ENCODE assay signal across 25 cellular contexts in the genomic region with DNA sequence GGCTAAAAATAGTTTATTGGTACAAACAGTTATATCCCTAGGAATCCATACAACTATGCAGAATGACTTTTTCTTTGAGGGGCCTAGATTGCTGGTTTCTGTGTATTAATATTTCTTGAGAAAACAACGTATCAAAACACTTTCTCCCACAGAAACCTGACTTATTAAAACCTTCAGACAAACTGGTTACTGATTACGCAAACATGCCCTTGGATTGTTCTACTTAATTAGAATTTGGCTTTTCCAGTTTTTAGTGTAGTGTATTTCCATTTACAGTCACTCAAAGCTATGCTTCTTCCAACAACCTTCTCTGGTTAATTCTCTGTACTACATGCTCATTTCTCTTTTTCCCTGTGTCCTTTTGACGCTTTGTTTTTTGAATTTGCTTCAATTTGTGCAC. TPM values are rescaled to one million over a fixed set of nuclear protein-coding genes. Genes with fewer than 3 reads are reported as not detected.
DNase-seq lines count a peak whose midpoint lies in the region; ATAC-seq and TF ChIP-seq lines count a peak whose summit lies in the region.
"Had no signal": no experiment of that assay in that cellular context is flagged by ENCODE, and none has a peak within 500 bp of the region (broad histone marks: within the 10 kb centered on the region; RNA-seq: fewer than 3 reads in every experiment).

No MANE protein-coding gene starts in this region.

- H2BK20ac ChIP-seq in H9 (ENCODE audit: low read depth, low read length, poor library complexity, severe bottlenecking) (no peak overlapping the region), IMR-90 (ENCODE audit: low read depth, low read length) (no peak overlapping the region)

- H3K56ac ChIP-seq in H9 (ENCODE audit: insufficient read length, low read depth, low read length) (no peak overlapping the region), IMR-90 (ENCODE audit: extremely low read depth, insufficient read depth, low read length) (no peak overlapping the region)

- H2AK9ac ChIP-seq in IMR-90 (replicated peaks; ENCODE audit: low read depth, low read length, poor library complexity), result no peak overlapping the region

- peak overlapping the region in 2 of 3 experiments; percentile 35 to 47; a peak in 4 of 7 replicates for H3K27ac Mint-ChIP-seq in H9
- H3K27ac Mint-ChIP-seq in progenitor cell of endocrine pancreas, result peak overlapping the region; percentile 41
- H3K27ac Mint-ChIP-seq: activated naive CD8-positive, alpha-beta T cell treated with anti-CD3 and anti-CD28 coated beads for 36 hours; activated T-cell treated with anti-CD3 and anti-CD28 coated beads, Interleukin-2, amount 50 U/mL, for 72 hours; CD4-positive, alpha-beta T cell; T-helper 1 cell treated with Interleukin-12 subunit alpha and Interleukin-12 subunit beta and Interleukin-4 antibody, amounts not matched to agents 30 μg/mL and 1 μg/mL, for 36 hours; type B pancreatic cell had no signal

- no TSS peak for BruUV-seq in IMR-90 (replicated peaks; lab: Mats Ljungman, UMichigan)

- H3K79me2 ChIP-seq in H9 (ENCODE audit: insufficient read depth, low read length), result peaks cover 6% of the 10 kb centered on the region

- no peak overlapping the region for H3K14ac ChIP-seq in H9 (ENCODE audit: insufficient read depth, low read length)
- H3K14ac ChIP-seq in IMR-90 (replicated peaks; ENCODE audit: low read depth, low read length), result no peak overlapping the region

- dilution Hi-C loops in IMR-90 (cut with HindIII; ENCODE audit: low sequenced_read_pairs, unreplicated experiment), result no loop called here

- no peak overlapping the region for H3K4ac ChIP-seq in H9 (ENCODE audit: low read depth, low read length)
- no peak overlapping the region for H3K4ac ChIP-seq in IMR-90 (ENCODE audit: low read depth, low read length)

- no peaks in the 10 kb centered on the region for H3K27me3 Mint-ChIP-seq in H9 (ENCODE audit: low read depth)
- H3K27me3 Mint-ChIP-seq in progenitor cell of endocrine pancreas, result no peaks in the 10 kb centered on the region
- H3K27me3 Mint-ChIP-seq: activated CD4-positive, alpha-beta T cell treated with anti-CD3 and anti-CD28 coated beads, Interleukin-2, amount 10 ng/mL, durations not matched to agents 7 days and 5 days; activated naive CD8-positive, alpha-beta T cell treated with anti-CD3 and anti-CD28 coated beads for 36 hours; CD4-positive, alpha-beta T cell; naive B cell; type B pancreatic cell had no signal

- TF ChIP-seq CTCF in H9 (conservative IDR thresholded peaks at IDR 0.05), result no peak
- no peak for TF ChIP-seq CTCF in IMR-90 (conservative IDR thresholded peaks at IDR 0.05; ENCODE audit: low read depth, low read length)
- TF ChIP-seq CTCF in progenitor cell of endocrine pancreas (IDR thresholded peaks at IDR 0.05; ENCODE audit: unreplicated experiment), result no peak
- TF ChIP-seq CTCF in sigmoid colon (IDR thresholded peaks at IDR 0.05), result no peak

- H3K9me3 ChIP-seq in H9 (ENCODE audit: control insufficient read depth, low read depth, low read length), result no peaks in the 10 kb centered on the region
- no peaks in the 10 kb centered on the region for H3K9me3 ChIP-seq in IMR-90 (ENCODE audit: control insufficient read depth, insufficient read depth, low read length)
- H3K9me3 ChIP-seq in sigmoid colon, result no peaks in the 10 kb centered on the region
- H3K9me3 ChIP-seq: heart left ventricle had no signal

- H3K4me3 ChIP-seq in IMR-90 (ENCODE audit: insufficient read depth, low read depth, low read length) (no peak overlapping the region), sigmoid colon (no peak overlapping the region)
- H3K4me3 ChIP-seq: dorsolateral prefrontal cortex, heart left ventricle had no signal

- no peak overlapping the region for H3K4me3 Mint-ChIP-seq in H9
- H3K4me3 Mint-ChIP-seq in progenitor cell of endocrine pancreas (ENCODE audit: low read depth), result no peak overlapping the region
- H3K4me3 Mint-ChIP-seq: activated CD4-positive, alpha-beta T cell treated with anti-CD3 and anti-CD28 coated beads, Interleukin-2, amount 10 ng/mL, durations not matched to agents 7 days and 5 days; activated naive CD8-positive, alpha-beta T cell treated with anti-CD3 and anti-CD28 coated beads for 36 hours; activated T-cell treated with anti-CD3 and anti-CD28 coated beads, Interleukin-2, amount 50 U/mL, for 72 hours; CD4-positive, alpha-beta T cell; naive B cell; T-helper 1 cell treated with Interleukin-12 subunit alpha and Interleukin-12 subunit beta and Interleukin-4 antibody, amounts not matched to agents 30 μg/mL and 1 μg/mL, for 36 hours; type B pancreatic cell had no signal

- POLR2A ChIA-PET in IMR-90 (lab: Charles Lee; ENCODE audit: unreplicated experiment), result no interaction called here

- no peaks in the 10 kb centered on the region for H3K27me3 ChIP-seq in H9 (ENCODE audit: insufficient read depth, low read length)
- no peaks in the 10 kb centered on the region for H3K27me3 ChIP-seq in IMR-90 (ENCODE audit: control insufficient read depth, insufficient read depth, low read length)
- no peaks in the 10 kb centered on the region for H3K27me3 ChIP-seq in sigmoid colon
- H3K27me3 ChIP-seq: dorsolateral prefrontal cortex, heart left ventricle had no signal

- H3K27ac ChIP-seq in H9 (ENCODE audit: insufficient read length, low read depth, low read length), result no peak overlapping the region
- H3K27ac ChIP-seq in IMR-90 (ENCODE audit: insufficient read depth, low read length), result no peak overlapping the region
- no peak overlapping the region for H3K27ac ChIP-seq in sigmoid colon
- H3K27ac ChIP-seq: heart left ventricle had no signal

- intact Hi-C loops in IMR-90 (cut with micrococcal nuclease), result loop anchor here (10.0 kb wide), 1 partner anchor 59 kb away; no protein-coding TSS in a partner anchor
- intact Hi-C loops in sigmoid colon (cut with DNase I), result no loop called here

- H3K9me3 Mint-ChIP-seq in H9, result no peaks in the 10 kb centered on the region
- H3K9me3 Mint-ChIP-seq in progenitor cell of endocrine pancreas (ENCODE audit: low read depth), result no peaks in the 10 kb centered on the region
- H3K9me3 Mint-ChIP-seq: activated CD4-positive, alpha-beta T cell treated with anti-CD3 and anti-CD28 coated beads, Interleukin-2, amount 10 ng/mL, durations not matched to agents 7 days and 5 days; activated naive CD8-positive, alpha-beta T cell treated with anti-CD3 and anti-CD28 coated beads for 36 hours; activated T-cell treated with anti-CD3 and anti-CD28 coated beads, Interleukin-2, amount 50 U/mL, for 72 hours; CD4-positive, alpha-beta T cell; naive B cell; T-helper 1 cell treated with Interleukin-12 subunit alpha and Interleukin-12 subunit beta and Interleukin-4 antibody, amounts not matched to agents 30 μg/mL and 1 μg/mL, for 36 hours; type B pancreatic cell had no signal

- TF ChIP-seq POLR2A in IMR-90 (IDR thresholded peaks at IDR 0.05; ENCODE audit: low read depth, low read length) (no peak), sigmoid colon (IDR thresholded peaks at IDR 0.05) (no peak)

- H2BK15ac ChIP-seq in H9 (ENCODE audit: low read depth, low read length) (no peak overlapping the region), IMR-90 (ENCODE audit: low read depth, low read length) (no peak overlapping the region)

- H2AK5ac ChIP-seq in H9 (ENCODE audit: insufficient read length, low read length) (no peak overlapping the region), IMR-90 (ENCODE audit: low read depth, low read length) (no peak overlapping the region)

- TF ChIP-seq RAD21 in IMR-90 (IDR thresholded peaks at IDR 0.05; ENCODE audit: low read length), result no peak

- in situ Hi-C loops in IMR-90 (cut with MboI; ENCODE audit: low sequenced_read_pairs), result loop anchor here (25.0 kb wide), 1 partner anchor 222 kb away; the partner anchor contains the start of gene RAB31

- no peak overlapping the region for H3K9ac ChIP-seq in H9 (ENCODE audit: extremely low read depth, insufficient read length, low read length)
- no peak overlapping the region for H3K9ac ChIP-seq in IMR-90 (ENCODE audit: low read depth, low read length)

- H3K4me1 ChIP-seq in H9 (ENCODE audit: insufficient read depth, low read length), result no peaks in the 10 kb centered on the region; the same call in 1 of the 2 replicates
- H3K4me1 ChIP-seq in IMR-90 (ENCODE audit: control insufficient read depth, insufficient read depth, low read length), result 0 out of 2 replicates have a peak, but pooled peaks cover 2% of the 10 kb centered on the region
- peaks cover 0 to 43% (median 42%) of the 10 kb centered on the region in 4 donors for H3K4me1 ChIP-seq in sigmoid colon

- peaks cover 14% of the 10 kb centered on the region for H3K79me1 ChIP-seq in H9 (ENCODE audit: insufficient read depth, low read depth, low read length, poor library complexity, severe bottlenecking)
- H3K79me1 ChIP-seq in IMR-90 (ENCODE audit: low read depth in 1 of 2, low read length in 2 of 2), result peaks cover 19 to 55% of the 10 kb centered on the region in 2 experiments

- H2BK12ac ChIP-seq in H9 (ENCODE audit: insufficient read length, low read depth, low read length), result no peak overlapping the region

- CTCF ChIA-PET in IMR-90 (lab: Yijun Ruan, JAX), result no interaction called here

- peaks cover 13% of the 10 kb centered on the region for H3K9me1 ChIP-seq in IMR-90 (ENCODE audit: insufficient read depth, low read length)

- no peak for TF ChIP-seq EP300 in sigmoid colon (IDR thresholded peaks at IDR 0.05)

- H3K36me3 Mint-ChIP-seq in H9 (ENCODE audit: insufficient read depth in 1 of 3, low read depth in 3 of 3) (peaks cover 8 to 55% (median 29%) of the 10 kb centered on the region in 3 experiments; a peak in 6 of 7 replicates), progenitor cell of endocrine pancreas (ENCODE audit: insufficient read depth) (peaks cover 14% of the 10 kb centered on the region)

- no peak overlapping the region for H3T11ph ChIP-seq in H9 (ENCODE audit: low read length)

- H3K36me3 ChIP-seq in IMR-90 (ENCODE audit: control insufficient read depth, insufficient read depth, low read length) (peaks cover 19% of the 10 kb centered on the region), sigmoid colon (peaks cover 4 to 60% (median 13%) of the 10 kb centered on the region in 4 donors)

- H4K91ac ChIP-seq in H9 (ENCODE audit: insufficient read length, low read depth, low read length) (no peak overlapping the region), IMR-90 (ENCODE audit: insufficient read depth, low read depth, low read length) (no peak overlapping the region)

- H2BK5ac ChIP-seq in H9 (ENCODE audit: insufficient read length, low read length) (no peak overlapping the region), IMR-90 (ENCODE audit: low read depth, low read length, poor library complexity, severe bottlenecking) (no peak overlapping the region)

- H3K23me2 ChIP-seq in H9 (ENCODE audit: insufficient read length, low read depth, low read length, poor library complexity, severe bottlenecking), result no peaks in the 10 kb centered on the region

- DNase-seq in H9, result no peak
- DNase-seq in IMR-90, result no peak
- no peak for DNase-seq in progenitor cell of endocrine pancreas (ENCODE audit: low spot score, unreplicated experiment)
- DNase-seq in sigmoid colon, result no peak
- DNase-seq in MV-4-11 (lab: John Stamatoyannopoulos, UW), result no peak
- DNase-seq in NCI-H1092 treated with DMSO at 0.1 percent for 48 hours (lab: John Stamatoyannopoulos, UW), result no peak
- DNase-seq: activated CD4-positive, alpha-beta T cell treated with anti-CD3 and anti-CD28 coated beads, Interleukin-2, amount 10 ng/mL, durations not matched to agents 7 days and 5 days; activated naive CD8-positive, alpha-beta T cell treated with anti-CD3 and anti-CD28 coated beads for 36 hours; activated T-cell treated with anti-CD3 and anti-CD28 coated beads, Interleukin-2, amount 50 U/mL, for 72 hours; CD4-positive, alpha-beta T cell; dorsolateral prefrontal cortex; heart left ventricle; KBM-7; mesendoderm; MM.1S; naive B cell; NCI-H2171; NCI-H524 treated with DMSO at 0.1 percent for 48 hours; stimulated activated CD8-positive, alpha-beta memory T cell treated with anti-CD3 and anti-CD28 coated beads, Interleukin-4, amount 100 ng/mL, for 48 hours had no signal

- H2AFZ ChIP-seq in H9 (ENCODE audit: low read length) (no peak overlapping the region), IMR-90 (replicated peaks; ENCODE audit: low read length, poor library complexity) (no peak overlapping the region)

- H4K5ac ChIP-seq in H9 (ENCODE audit: insufficient read length, low read depth, low read length), result no peak overlapping the region
- H4K5ac ChIP-seq in IMR-90 (ENCODE audit: low read depth, low read length), result no peak overlapping the region

- no peak overlapping the region for H3K4me2 ChIP-seq in H9 (ENCODE audit: insufficient read depth, insufficient read length, low read length)
- H3K4me2 ChIP-seq in IMR-90 (ENCODE audit: low read depth, low read length), result no peak overlapping the region

- no peak overlapping the region for H4K8ac ChIP-seq in H9 (replicated peaks; ENCODE audit: insufficient read length, low read depth, low read length)
- H4K8ac ChIP-seq in IMR-90 (ENCODE audit: low read depth in 2 of 2, low read length in 2 of 2), result no peak overlapping the region

- no peak overlapping the region for H3K23ac ChIP-seq in H9 (ENCODE audit: insufficient read length, low read depth, low read length)
- H3K23ac ChIP-seq in IMR-90 (ENCODE audit: low read depth, low read length), result no peak overlapping the region

- ATAC-seq in IMR-90 (ENCODE audit: low read depth), result no peak
- peak; percentile 34 for ATAC-seq in esophagus mucosa
- ATAC-seq in HG02798 (IDR thresholded peaks at IDR 0.05; ENCODE audit: poor library complexity, unreplicated experiment), result no peak
- ATAC-seq: activated T-cell treated with anti-CD3 and anti-CD28 coated beads, Interleukin-2, amount 50 U/mL, for 72 hours; heart left ventricle; sciatic nerve had no signal

- H3K4me1 Mint-ChIP-seq in H9 (peaks cover 7 to 18% of the 10 kb centered on the region in 2 experiments), progenitor cell of endocrine pancreas (ENCODE audit: low read depth) (peaks cover 8% of the 10 kb centered on the region)

- H2BK120ac ChIP-seq in H9 (ENCODE audit: low read depth, low read length, poor library complexity, severe bottlenecking), result no peak overlapping the region
- H2BK120ac ChIP-seq in IMR-90 (ENCODE audit: low read depth, low read length), result no peak overlapping the region

- H3K18ac ChIP-seq in H9 (ENCODE audit: insufficient read length, low read depth, low read length) (no peak overlapping the region), IMR-90 (ENCODE audit: low read depth, low read length) (no peak overlapping the region)

- WGBS in H9 (ENCODE audit: extremely low coverage, insufficient read length, low lambda C conversion rate), result no CpG with 5 or more reads among the region's 3 CpGs
- no CpG with 5 or more reads among the region's 3 CpGs for WGBS in IMR-90 (ENCODE audit: extremely low coverage in 2 of 2, insufficient read length in 1 of 2), 2 experiments
- 95 to 98% methylated on average over 3 of the region's 3 CpGs for whole genome bisulfite sequencing in sigmoid colon, 2 donors

- H4K20me1 ChIP-seq in H9 (ENCODE audit: control insufficient read depth, insufficient read depth, insufficient read length) (no peaks in the 10 kb centered on the region), IMR-90 (ENCODE audit: insufficient read depth, low read length) (peaks cover 66% of the 10 kb centered on the region)

RNA-seq across cellular contexts. Expression of gene VAPA, which starts 20.0 kb away (rescaled TPM):
- total RNA-seq in H9 (2021) (126 and 141 TPM in 2 replicates), IMR-90 (2012; rRNA removed) (206 and 273 TPM in 2 replicates), esophagus mucosa (232 TPM), progenitor cell of endocrine pancreas (115 and 125 TPM in 2 replicates), sigmoid colon (100 to 1,000 TPM; 252 to 336 (median 291) TPM)
- polyA plus RNA-seq in IMR-90 (2012; rRNA removed) (164 and 199 TPM in 2 replicates), sigmoid colon (100 to 1,000 TPM; 181 to 297 (median 233) TPM)
- polyA plus RNA-seq in IMR-90 (2012; cell fraction: cytosol; rRNA removed), result 55.4 and 67.0 TPM in 2 replicates
- polyA plus RNA-seq in IMR-90 (2012; cell fraction: nucleus; rRNA removed; ENCODE audit: low replicate concordance), result 23.9 and 81.0 TPM in 2 replicates

RNA-seq across cellular contexts. Expression of gene TXNDC2, which starts 48.1 kb away (rescaled TPM):
- 0.28 TPM in 1 of 2 replicates, not detected in the other for total RNA-seq in H9 (2021)
- under 0.01 and 0.18 TPM in 2 replicates for total RNA-seq in IMR-90 (2012; rRNA removed)
- 0.16 TPM in 1 of 2 replicates, not detected in the other for polyA plus RNA-seq in IMR-90 (2012; rRNA removed)
- polyA plus RNA-seq in IMR-90 (2012; cell fraction: cytosol; rRNA removed), result 0.12 TPM in 1 of 2 replicates, not detected in the other
- 0.11 TPM in 1 of 2 replicates, not detected in the other for polyA plus RNA-seq in IMR-90 (2012; cell fraction: nucleus; rRNA removed; ENCODE audit: low replicate concordance)
- not detected for total RNA-seq in esophagus mucosa
- not detected in 2 replicates for total RNA-seq in progenitor cell of endocrine pancreas
- not detected for total RNA-seq in sigmoid colon
- polyA plus RNA-seq in sigmoid colon, result under 1 TPM in 1 of 3 donors, not detected in 2; 0.04 TPM
- total RNA-seq: activated CD4-positive, alpha-beta T cell treated with anti-CD3 and anti-CD28 coated beads, Interleukin-2, amount 10 ng/mL, durations not matched to agents 7 days and 5 days; activated naive CD8-positive, alpha-beta T cell treated with anti-CD3 and anti-CD28 coated beads for 36 hours; activated T-cell treated with anti-CD3 and anti-CD28 coated beads, Interleukin-2, amount 50 U/mL, for 72 hours; CD4-positive, alpha-beta T cell; endothelial cell of umbilical vein; heart left ventricle; sciatic nerve had no signal
